11 cellular contexts compared by ENCODE assay signal in genomic region chr4:104743141-104743748, GRCh38.
A peak's percentile ranks its signal among the peaks of the same experiment; 100 is the strongest.
DNase-seq lines count a peak whose midpoint lies in the region; ATAC-seq and TF ChIP-seq lines count a peak whose summit lies in the region.
"Had no signal": no experiment of that assay in that cellular context is flagged by ENCODE, and none has a peak within 500 bp of the region (broad histone marks: within the 10 kb centered on the region; RNA-seq: fewer than 3 reads in every experiment).

No MANE protein-coding gene starts in this region.

- in situ Hi-C loops in brain microvascular endothelial cell (cut with HindIII; ENCODE audit: low pct_ligation_motif_present, low sequenced_read_pairs), result no loop called here

- H3K9me3 ChIP-seq in thyroid gland, result no peaks in the 10 kb centered on the region
- H3K9me3 ChIP-seq: upper lobe of left lung had no signal

- H3K4ac ChIP-seq in mesendoderm (ENCODE audit: low read depth, low read length), result no peak overlapping the region

- intact Hi-C loops in thyroid gland (cut with DNase I), result no loop called here

- H4K5ac ChIP-seq in mesendoderm (ENCODE audit: low read length), result no peak overlapping the region

- H3K9ac ChIP-seq in mesendoderm (ENCODE audit: low read length), result no peak overlapping the region

- H3K4me2 ChIP-seq in mesendoderm (ENCODE audit: low read length), result no peak overlapping the region

- H3K27me3 ChIP-seq in thyroid gland, result no peaks in the 10 kb centered on the region
- no peaks in the 10 kb centered on the region for H3K27me3 ChIP-seq in mesendoderm (ENCODE audit: insufficient read depth, low read length, poor library complexity)
- no peaks in the 10 kb centered on the region for H3K27me3 ChIP-seq in brain microvascular endothelial cell (replicated peaks)
- H3K27me3 ChIP-seq: upper lobe of left lung had no signal

- ATAC-seq in GM18508 (IDR thresholded peaks at IDR 0.05; ENCODE audit: insufficient read depth, unreplicated experiment), result peak; percentile 97
- peak; percentile 92 for ATAC-seq in GM21367 (IDR thresholded peaks at IDR 0.05; ENCODE audit: unreplicated experiment)
- ATAC-seq in HG03045 (IDR thresholded peaks at IDR 0.05; ENCODE audit: unreplicated experiment), result peak; percentile 93

- no peak overlapping the region for H3K18ac ChIP-seq in mesendoderm (ENCODE audit: low read length)

- H2BK5ac ChIP-seq in mesendoderm (ENCODE audit: low read length), result no peak overlapping the region

- H3K36me3 ChIP-seq in thyroid gland (no peaks in the 10 kb centered on the region), mesendoderm (ENCODE audit: control insufficient read depth, insufficient read depth, low read length) (no peaks in the 10 kb centered on the region), brain microvascular endothelial cell (replicated peaks) (no peaks in the 10 kb centered on the region)
- H3K36me3 ChIP-seq: upper lobe of left lung had no signal

- no peaks in the 10 kb centered on the region for H3K79me2 ChIP-seq in mesendoderm (ENCODE audit: control insufficient read depth, insufficient read depth, low read length)

- no peak overlapping the region for H2BK15ac ChIP-seq in mesendoderm (replicated peaks; ENCODE audit: low read depth)

- TF ChIP-seq CTCF in thyroid gland (IDR thresholded peaks at IDR 0.05) (no peak), brain microvascular endothelial cell (IDR thresholded peaks at IDR 0.05; ENCODE audit: low read depth, low read length, missing control alignments) (no peak)

- H3K23ac ChIP-seq in mesendoderm (ENCODE audit: low read length), result no peak overlapping the region

- H3K4me1 ChIP-seq in thyroid gland, result no peaks in the 10 kb centered on the region
- H3K4me1 ChIP-seq in mesendoderm (ENCODE audit: control insufficient read depth, low read depth, low read length), result no peaks in the 10 kb centered on the region
- H3K4me1 ChIP-seq: upper lobe of left lung had no signal

- no peaks in the 10 kb centered on the region for H3K79me1 ChIP-seq in mesendoderm (ENCODE audit: low read length)

- 82 to 84% methylated on average over 6 of the region's 6 CpGs for WGBS in thyroid gland, 2 donors
- no CpG with 5 or more reads among the region's 6 CpGs for WGBS in mesendoderm (ENCODE audit: extremely low coverage, insufficient coverage, low lambda C conversion rate)

- peak; percentile 77 for DNase-seq in NOMO-1 treated with DMSO at 0.1 percent for 48 hours (lab: John Stamatoyannopoulos, UW; ENCODE audit: unreplicated experiment)
- no peak for DNase-seq in thyroid gland
- no peak for DNase-seq in medulla oblongata (ENCODE audit: extremely low spot score)
- DNase-seq in mesendoderm, result no peak
- DNase-seq in brain microvascular endothelial cell, result no peak
- DNase-seq: activated CD4-positive, alpha-beta T cell treated with anti-CD3 and anti-CD28 coated beads, Interleukin-2, amount 50 U/mL, for 48 hours; upper lobe of left lung had no signal

- H3K27ac ChIP-seq in thyroid gland (no peak overlapping the region), mesendoderm (ENCODE audit: low read depth, low read length) (no peak overlapping the region), brain microvascular endothelial cell (no peak overlapping the region)
- H3K27ac ChIP-seq: RWPE1, upper lobe of left lung had no signal

- H4K8ac ChIP-seq in mesendoderm (ENCODE audit: low read depth, low read length), result no peak overlapping the region

- no peak overlapping the region for H3K56ac ChIP-seq in mesendoderm (ENCODE audit: low read length)

- H3K4me3 ChIP-seq in thyroid gland (replicated peaks in 1 of 3) (no peak overlapping the region), mesendoderm (ENCODE audit: low read length) (no peak overlapping the region), brain microvascular endothelial cell (ENCODE audit: low read depth, low read length) (no peak overlapping the region)
- H3K4me3 ChIP-seq: upper lobe of left lung had no signal

- H2BK120ac ChIP-seq in mesendoderm (ENCODE audit: low read depth, low read length), result no peak overlapping the region

- no peak overlapping the region for H2AK5ac ChIP-seq in mesendoderm (ENCODE audit: low read length)

- TF ChIP-seq POLR2A in thyroid gland (IDR thresholded peaks at IDR 0.05), result no peak
